In genomic region chr20:32474967-32475819, GRCh38 we compare ENCODE assay signal across 8 cellular contexts.
DNase-seq lines count a peak whose midpoint lies in the region; ATAC-seq and TF ChIP-seq lines count a peak whose summit lies in the region.

No MANE protein-coding gene starts in this region.

- H3K36me3 Mint-ChIP-seq in WTC11 (0 out of 2 replicates have a peak, but pooled peaks cover 3% of the 10 kb centered on the region), nephron (ENCODE audit: low read depth) (peaks cover 12% of the 10 kb centered on the region)

- CTCF ChIA-PET in AG04450 (lab: Charles Lee) (interaction anchor here (0.6 to 1.7 kb wide), 3 partner anchors 10 to 603 kb away, joined by 3 to 5 read pairs (median 4); no protein-coding TSS in a partner anchor), WTC11 (lab: Charles Lee) (interaction anchor here (0.5 to 1.8 kb wide), 5 partner anchors 10 to 200 kb away, joined by 3 to 7 read pairs (median 4); no protein-coding TSS in a partner anchor)

- ATAC-seq in WTC11 = peak; percentile 45
- ATAC-seq in GM21447 (IDR thresholded peaks at IDR 0.05; ENCODE audit: unreplicated experiment) = no peak
- ATAC-seq in HG02970 (IDR thresholded peaks at IDR 0.05; ENCODE audit: low FRiP score, unreplicated experiment) = no peak

- POLR2A ChIA-PET in AG04450 (lab: Yijun Ruan, JAX) (interaction anchor here (0.5 to 2.3 kb wide), 7 partner anchors 9 to 179 kb away, joined by 3 to 14 read pairs (median 4); no protein-coding TSS in a partner anchor), WTC11 (lab: Charles Lee) (interaction anchor here (0.9 kb wide), 1 partner anchor 17 kb away, joined by 3 read pairs; no protein-coding TSS in a partner anchor)

- H3K27ac ChIP-seq in AG04450 (ENCODE audit: low read depth, low read length) = peak overlapping the region; percentile 94

- H3K4me3 Mint-ChIP-seq in WTC11 (peak overlapping the region; percentile 50), nephron (peak overlapping the region; percentile 64 to 73 (median 71))

- H3K9me3 Mint-ChIP-seq in WTC11 = no peaks in the 10 kb centered on the region
- H3K9me3 Mint-ChIP-seq in nephron = no peaks in the 10 kb centered on the region

- no peaks in the 10 kb centered on the region; the same call in 1 of the 2 replicates for H3K36me3 ChIP-seq in HAP-1 (replicated peaks)

- no peaks in the 10 kb centered on the region for H3K27me3 ChIP-seq in AG04450 (ENCODE audit: control insufficient read depth, insufficient read depth, low read length)
- no peaks in the 10 kb centered on the region for H3K27me3 ChIP-seq in HAP-1 (ENCODE audit: low read depth)

- H3K4me1 ChIP-seq in HAP-1 = peaks cover 19% of the 10 kb centered on the region

- DNase-seq in AG04450 (ENCODE audit: low read depth, low spot score) (peak; percentile 83), HAP-1 (ENCODE audit: low spot score in 2 of 2) (peak; percentile 53 to 87), WTC11 (ENCODE audit: low spot score) (peak; percentile 54), foreskin fibroblast (peak; percentile 96 to 99)
- DNase-seq in stimulated activated CD4-positive, alpha-beta T cell treated with anti-CD3 and anti-CD28 coated beads, Interleukin-4, amount 100 ng/mL, for 1 hour = no peak

- peak overlapping the region; percentile 57 for H3K4me3 ChIP-seq in AG04450 (ENCODE audit: low read depth, low read length)
- H3K4me3 ChIP-seq in HAP-1 = peak overlapping the region; percentile 4; the same call in 1 of the 2 replicates
- peak overlapping the region; percentile 50 to 57 for H3K4me3 ChIP-seq in foreskin fibroblast (ENCODE audit: low read depth in 1 of 2, low read length in 2 of 2)

- no peaks in the 10 kb centered on the region for H3K27me3 Mint-ChIP-seq in WTC11 (ENCODE audit: low read depth)
- no peaks in the 10 kb centered on the region for H3K27me3 Mint-ChIP-seq in nephron (ENCODE audit: low read depth)

- no peak for TF ChIP-seq CTCF in AG04450 (IDR thresholded peaks at IDR 0.05; ENCODE audit: low read depth, low read length)
- no peak for TF ChIP-seq CTCF in WTC11 (IDR thresholded peaks at IDR 0.05)
- no peak for TF ChIP-seq CTCF in foreskin fibroblast (IDR thresholded peaks at IDR 0.05; ENCODE audit: low read depth, low read length)
- no peak for TF ChIP-seq CTCF in nephron (IDR thresholded peaks at IDR 0.05; ENCODE audit: unreplicated experiment in 3 of 3)

- H3K4me1 Mint-ChIP-seq in WTC11 = peaks cover 58% of the 10 kb centered on the region
- H3K4me1 Mint-ChIP-seq in nephron = peaks cover 79% of the 10 kb centered on the region

- H3K27ac Mint-ChIP-seq in WTC11 (peak overlapping the region; percentile 57), nephron (peak overlapping the region; percentile 93 to 98 (median 98))

- H3K9me3 ChIP-seq in AG04450 (ENCODE audit: control insufficient read depth, insufficient read depth, low read length) = no peaks in the 10 kb centered on the region; the same call in 1 of the 2 replicates
- no peaks in the 10 kb centered on the region for H3K9me3 ChIP-seq in HAP-1

- in situ Hi-C loops in HAP-1 (cut with MboI; ENCODE audit: low sequenced_read_pairs) = no loop called here

TF ChIP-seq in WTC11, 78 proteins besides CTCF, POLR2A, EP300 and RAD21:
- TF ChIP-seq CDX4 (CRISPR knock-in tag; IDR thresholded peaks at IDR 0.05; ENCODE audit: borderline replicate concordance) (no peak), GABPB1 (CRISPR knock-in tag; IDR thresholded peaks at IDR 0.05) (0 out of 2 replicates have a peak, but pooled peaks have one; percentile 20), ATF6 (CRISPR knock-in tag; IDR thresholded peaks at IDR 0.05) (no peak), MAX (CRISPR knock-in tag; IDR thresholded peaks at IDR 0.05) (peak; percentile 46; the same call in 1 of the 2 replicates), TP53 (CRISPR knock-in tag; IDR thresholded peaks at IDR 0.05) (no peak), ZNF423 (CRISPR knock-in tag; IDR thresholded peaks at IDR 0.05) (peak; percentile 39; the same call in 1 of the 2 replicates)

Comparison
In these comparisons a context has a peak if more than half of its experiments do, and no peak if none do; other contexts are left out.
1. H3K4me3 ChIP-seq: peak in every context shown above with its lines; median percentile 57 in AG04450; 54 in foreskin fibroblast; 4 in HAP-1.